In genomic region chr2:10832228-10832936, GRCh38 we compare ENCODE assay signal across 8 cellular contexts. TPM values are rescaled to one million over a fixed set of nuclear protein-coding genes. Genes with fewer than 3 reads are reported as not detected.
A peak's percentile ranks its signal among the peaks of the same experiment; 100 is the strongest.
DNase-seq lines count a peak whose midpoint lies in the region; ATAC-seq and TF ChIP-seq lines count a peak whose summit lies in the region.

No MANE protein-coding gene starts in this region.

- H4K20me1 ChIP-seq in DOHH2 (ENCODE audit: control insufficient read depth, insufficient read depth, low read depth, low read length) (no peaks in the 10 kb centered on the region), GM23248 (ENCODE audit: insufficient read depth) (no peaks in the 10 kb centered on the region)

- no peak overlapping the region for H3K4me3 ChIP-seq in DOHH2 (ENCODE audit: low read length)
- H3K4me3 ChIP-seq in GM23248 = no peak overlapping the region
- H3K4me3 ChIP-seq in foreskin fibroblast (ENCODE audit: low read depth in 1 of 2, low read length in 2 of 2) = no peak overlapping the region

- no peaks in the 10 kb centered on the region for H3K9me2 ChIP-seq in DOHH2 (replicated peaks; ENCODE audit: control insufficient read depth, low read length)
- H3K9me2 ChIP-seq in GM23248 (ENCODE audit: insufficient read depth) = no peaks in the 10 kb centered on the region

- TF ChIP-seq CTCF in DOHH2 (IDR thresholded peaks at IDR 0.05; ENCODE audit: low read depth, low read length, poor library complexity, severe bottlenecking) = peak; percentile 93
- TF ChIP-seq CTCF in LNCAP (IDR thresholded peaks at IDR 0.05) = peak; percentile 93
- TF ChIP-seq CTCF in foreskin fibroblast (IDR thresholded peaks at IDR 0.05; ENCODE audit: low read depth, low read length) = peak; percentile 97

- ATAC-seq in activated T-helper 17 cell treated with anti-CD3 and anti-CD28 coated beads, Interleukin-2, amount 50 U/mL, for 72 hours (replicated peaks) = peak; percentile 88

- in situ Hi-C loops in GM23248 (cut with MboI) = loop anchor here (10.0 to 25.0 kb wide), 2 partner anchors 605 to 752 kb away; no protein-coding TSS in a partner anchor

- H3K9ac ChIP-seq in GM23248 = no peak overlapping the region

- H3K79me2 ChIP-seq in DOHH2 (ENCODE audit: control insufficient read depth, low read length) = no peaks in the 10 kb centered on the region
- no peaks in the 10 kb centered on the region for H3K79me2 ChIP-seq in GM23248 (ENCODE audit: insufficient read depth)

- DNase-seq in GM23248 (peak; percentile 88), RPMI7951 (ENCODE audit: low read depth) (peak; percentile 62), foreskin fibroblast (peak; percentile 69 to 91), non-pigmented ciliary epithelial cell (ENCODE audit: low read depth) (peak; percentile 36), superior temporal gyrus (ENCODE audit: extremely low spot score) (peak; percentile 91)

- H3K4me2 ChIP-seq in DOHH2 (ENCODE audit: low read length) (peak overlapping the region; percentile 12), GM23248 (ENCODE audit: unreplicated experiment) (no peak overlapping the region)

- no peak overlapping the region; the same call in 1 of the 2 replicates for H2AFZ ChIP-seq in GM23248

- H3K4me1 Mint-ChIP-seq in activated T-helper 17 cell treated with anti-CD3 and anti-CD28 coated beads, Interleukin-2, amount 50 U/mL, for 72 hours = peaks cover 4% of the 10 kb centered on the region

- H3K27ac Mint-ChIP-seq in activated T-helper 17 cell treated with anti-CD3 and anti-CD28 coated beads, Interleukin-2, amount 50 U/mL, for 72 hours = no peak overlapping the region

- WGBS in GM23248 (ENCODE audit: low coverage in 1 of 2, low lambda C conversion rate in 2 of 2, missing lambda C conversion rate in 2 of 2), 2 experiments = 18 to 19% methylated on average over 25 to 27 of the region's 27 CpGs

- H3K27me3 Mint-ChIP-seq in activated T-helper 17 cell treated with anti-CD3 and anti-CD28 coated beads, Interleukin-2, amount 50 U/mL, for 72 hours = peaks cover 5% of the 10 kb centered on the region

- no peaks in the 10 kb centered on the region for H3K9me3 ChIP-seq in DOHH2 (ENCODE audit: control insufficient read depth, insufficient read depth, low read length)
- no peaks in the 10 kb centered on the region for H3K9me3 ChIP-seq in GM23248 (ENCODE audit: low read depth)

- H3F3A ChIP-seq in DOHH2 (ENCODE audit: control insufficient read depth, insufficient read depth) = no peaks in the 10 kb centered on the region
- no peaks in the 10 kb centered on the region for H3F3A ChIP-seq in GM23248 (ENCODE audit: insufficient read depth)

- no peaks in the 10 kb centered on the region for H3K36me3 Mint-ChIP-seq in activated T-helper 17 cell treated with anti-CD3 and anti-CD28 coated beads, Interleukin-2, amount 50 U/mL, for 72 hours (ENCODE audit: low read depth)

- H3K4me1 ChIP-seq in DOHH2 (ENCODE audit: control insufficient read depth, low read length) (peaks cover 28% of the 10 kb centered on the region), GM23248 (ENCODE audit: insufficient read depth) (no peaks in the 10 kb centered on the region)

- no peaks in the 10 kb centered on the region for H3K36me3 ChIP-seq in DOHH2 (ENCODE audit: control insufficient read depth, low read length)
- no peaks in the 10 kb centered on the region for H3K36me3 ChIP-seq in GM23248 (ENCODE audit: low read depth)

- no peak overlapping the region for H3K4me3 Mint-ChIP-seq in activated T-helper 17 cell treated with anti-CD3 and anti-CD28 coated beads, Interleukin-2, amount 50 U/mL, for 72 hours

- H3K27ac ChIP-seq in DOHH2 (ENCODE audit: low read depth, low read length) (no peak overlapping the region), GM23248 (no peak overlapping the region)

- H3K27me3 ChIP-seq in DOHH2 (ENCODE audit: control insufficient read depth, low read length) = peaks cover 31% of the 10 kb centered on the region
- peaks cover 46% of the 10 kb centered on the region for H3K27me3 ChIP-seq in GM23248 (replicated peaks; ENCODE audit: insufficient read depth)

- no peaks in the 10 kb centered on the region for H3K9me3 Mint-ChIP-seq in activated T-helper 17 cell treated with anti-CD3 and anti-CD28 coated beads, Interleukin-2, amount 50 U/mL, for 72 hours

RNA-seq across cellular contexts. Expression of gene PDIA6, which starts 19.8 kb away (rescaled TPM):
- total RNA-seq in GM23248 (2014; rRNA removed; shearing (Covaris generic)) = 363 and 367 TPM in 2 replicates
- polyA plus RNA-seq in GM23248 (2016; fragmentation: Nextera tagmentation; extraction: Ambion mirVana) = 502 and 516 TPM in 2 replicates
- 518 and 538 TPM in 2 replicates for total RNA-seq in RPMI7951 (2014; rRNA removed; shearing (Covaris generic))
- 100 to 1,000 TPM; 129 to 206 TPM for total RNA-seq in activated T-helper 17 cell treated with anti-CD3 and anti-CD28 coated beads, Interleukin-2, amount 50 U/mL, for 72 hours

Comparison
In these comparisons a context has a peak if more than half of its experiments do, and no peak if none do; other contexts are left out.
1. DNase-seq: peak in every context shown above with its lines; median percentile 91 in superior temporal gyrus; 88 in GM23248; 80 in foreskin fibroblast; 62 in RPMI7951; 36 in non-pigmented ciliary epithelial cell.